Comparison of ENCODE assay signal across 8 cellular contexts in the genomic region with DNA sequence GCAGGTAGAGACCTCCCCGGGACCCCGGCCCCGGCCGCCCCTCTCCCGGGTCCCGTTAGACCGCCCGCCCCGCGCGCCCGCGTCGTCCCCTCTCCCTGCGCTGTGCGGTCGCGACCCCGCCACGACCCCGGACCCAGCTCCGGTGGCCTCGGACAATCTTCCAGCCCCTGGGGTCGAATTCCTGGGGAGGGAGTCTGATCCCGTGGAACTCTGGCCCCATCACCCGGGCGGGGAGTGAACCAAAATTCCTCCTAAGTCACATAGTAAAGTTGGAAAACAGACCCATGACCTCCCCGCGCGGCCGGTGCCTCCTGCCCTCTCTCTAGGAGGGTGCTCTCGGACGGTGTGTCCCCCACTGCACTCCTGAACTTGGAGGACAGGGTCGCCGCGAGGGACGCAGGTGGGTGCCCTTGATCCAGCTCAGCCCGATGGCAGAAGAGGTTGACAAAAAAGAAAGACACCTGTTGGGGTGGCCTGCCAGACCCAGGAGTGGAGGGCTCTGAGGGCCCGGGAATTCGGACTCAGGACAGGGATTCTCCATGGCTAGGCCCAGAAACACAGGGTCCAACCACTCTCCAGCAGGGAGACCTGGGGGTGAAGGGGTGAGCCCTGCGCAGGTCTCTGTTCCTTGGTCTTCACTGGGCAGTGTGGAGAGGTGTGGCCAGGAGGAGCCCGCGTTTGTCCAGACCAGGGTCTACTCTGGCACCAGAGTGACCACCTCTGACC. TPM values are rescaled to one million over a fixed set of nuclear protein-coding genes. Genes with fewer than 3 reads are reported as not detected.
DNase-seq lines count a peak whose midpoint lies in the region; ATAC-seq and TF ChIP-seq lines count a peak whose summit lies in the region.

No MANE protein-coding gene starts in this region.

- H2BK15ac ChIP-seq in mesendoderm (replicated peaks; ENCODE audit: low read depth): no peak overlapping the region

- peak overlapping the region; percentile 56 for H3K56ac ChIP-seq in mesendoderm (ENCODE audit: low read length)

- peaks cover 29% of the 10 kb centered on the region for H3K4me1 Mint-ChIP-seq in activated naive CD4-positive, alpha-beta T cell treated with anti-CD3 and anti-CD28 coated beads, Interleukin-2, amount 50 U/mL, for 24 hours
- H3K4me1 Mint-ChIP-seq in dendritic cell treated with granulocyte-macrophage colony-stimulating factor and Interleukin-4, amounts not matched to agents 40 ng/mL and 50 ng/mL, for 4 days (ENCODE audit: low read depth): peaks cover 43% of the 10 kb centered on the region

- no peak overlapping the region for H2BK5ac ChIP-seq in mesendoderm (ENCODE audit: low read length)

- no peak overlapping the region for H3K23ac ChIP-seq in mesendoderm (ENCODE audit: low read length)

- peak overlapping the region; percentile 76 for H3K4me3 Mint-ChIP-seq in activated naive CD4-positive, alpha-beta T cell treated with anti-CD3 and anti-CD28 coated beads, Interleukin-2, amount 50 U/mL, for 24 hours
- peak overlapping the region; percentile 99 for H3K4me3 Mint-ChIP-seq in dendritic cell treated with granulocyte-macrophage colony-stimulating factor and Interleukin-4, amounts not matched to agents 40 ng/mL and 50 ng/mL, for 4 days

- H3K36me3 Mint-ChIP-seq in activated naive CD4-positive, alpha-beta T cell treated with anti-CD3 and anti-CD28 coated beads, Interleukin-2, amount 50 U/mL, for 24 hours: no peaks in the 10 kb centered on the region
- no peaks in the 10 kb centered on the region for H3K36me3 Mint-ChIP-seq in activated naive CD4-positive, alpha-beta T cell treated with anti-CD3 and anti-CD28 coated beads, Interleukin-2, amount 50 U/mL, for 72 hours
- peaks cover 51% of the 10 kb centered on the region for H3K36me3 Mint-ChIP-seq in dendritic cell treated with granulocyte-macrophage colony-stimulating factor and Interleukin-4, amounts not matched to agents 40 ng/mL and 50 ng/mL, for 4 days (ENCODE audit: low read depth)

- H4K8ac ChIP-seq in mesendoderm (ENCODE audit: low read depth, low read length): no peak overlapping the region

- no peaks in the 10 kb centered on the region for H3K79me2 ChIP-seq in mesendoderm (ENCODE audit: control insufficient read depth, insufficient read depth, low read length)

- H3K4ac ChIP-seq in mesendoderm (ENCODE audit: low read depth, low read length): no peak overlapping the region

- H3K9me3 Mint-ChIP-seq in activated naive CD4-positive, alpha-beta T cell treated with anti-CD3 and anti-CD28 coated beads, Interleukin-2, amount 50 U/mL, for 24 hours: no peaks in the 10 kb centered on the region
- H3K9me3 Mint-ChIP-seq in activated naive CD4-positive, alpha-beta T cell treated with anti-CD3 and anti-CD28 coated beads, Interleukin-2, amount 50 U/mL, for 72 hours: no peaks in the 10 kb centered on the region
- H3K9me3 Mint-ChIP-seq in dendritic cell treated with granulocyte-macrophage colony-stimulating factor and Interleukin-4, amounts not matched to agents 40 ng/mL and 50 ng/mL, for 4 days: no peaks in the 10 kb centered on the region

- H3K27ac ChIP-seq in mesendoderm (ENCODE audit: low read depth, low read length) (peak overlapping the region; percentile 52), vagina (peak overlapping the region; percentile 94)

- peak overlapping the region; percentile 30 for H3K27ac Mint-ChIP-seq in activated naive CD4-positive, alpha-beta T cell treated with anti-CD3 and anti-CD28 coated beads, Interleukin-2, amount 50 U/mL, for 24 hours
- no peak overlapping the region for H3K27ac Mint-ChIP-seq in activated naive CD4-positive, alpha-beta T cell treated with anti-CD3 and anti-CD28 coated beads, Interleukin-2, amount 50 U/mL, for 72 hours
- peak overlapping the region; percentile 99 for H3K27ac Mint-ChIP-seq in dendritic cell treated with granulocyte-macrophage colony-stimulating factor and Interleukin-4, amounts not matched to agents 40 ng/mL and 50 ng/mL, for 4 days

- no peak overlapping the region for H3K4me2 ChIP-seq in mesendoderm (ENCODE audit: low read length)

- no CpG with 5 or more reads among the region's 43 CpGs for WGBS in mesendoderm (ENCODE audit: extremely low coverage, insufficient coverage, low lambda C conversion rate)

- H3K9me3 ChIP-seq in vagina: no peaks in the 10 kb centered on the region

- no peak for DNase-seq in activated naive CD4-positive, alpha-beta T cell treated with anti-CD3 and anti-CD28 coated beads, Interleukin-2, amount 50 U/mL, for 72 hours (ENCODE audit: low spot score in 2 of 2)
- DNase-seq in mesendoderm (peak; percentile 81), vagina (ENCODE audit: extremely low spot score in 2 of 2) (no peak), SK-N-DZ (ENCODE audit: low spot score) (no peak), mesenteric fat pad (ENCODE audit: low spot score) (no peak)

- no peak for ATAC-seq in activated naive CD4-positive, alpha-beta T cell treated with anti-CD3 and anti-CD28 coated beads, Interleukin-2, amount 50 U/mL, for 72 hours
- ATAC-seq in GM19397 (IDR thresholded peaks at IDR 0.05; ENCODE audit: unreplicated experiment): no peak

- H3K27me3 Mint-ChIP-seq in activated naive CD4-positive, alpha-beta T cell treated with anti-CD3 and anti-CD28 coated beads, Interleukin-2, amount 50 U/mL, for 24 hours: peaks cover 13% of the 10 kb centered on the region
- peaks cover 4% of the 10 kb centered on the region for H3K27me3 Mint-ChIP-seq in dendritic cell treated with granulocyte-macrophage colony-stimulating factor and Interleukin-4, amounts not matched to agents 40 ng/mL and 50 ng/mL, for 4 days

- TF ChIP-seq CTCF in vagina (IDR thresholded peaks at IDR 0.05): no peak

- no peak overlapping the region for H4K5ac ChIP-seq in mesendoderm (ENCODE audit: low read length)

- peak overlapping the region; percentile 29 for H3K9ac ChIP-seq in mesendoderm (ENCODE audit: low read length)

- TF ChIP-seq POLR2A in vagina (IDR thresholded peaks at IDR 0.05): no peak

- no peak overlapping the region for H3K4me3 ChIP-seq in mesendoderm (ENCODE audit: low read length)
- peak overlapping the region; percentile 61 to 73 for H3K4me3 ChIP-seq in vagina

- H3K36me3 ChIP-seq in mesendoderm (ENCODE audit: control insufficient read depth, insufficient read depth, low read length) (no peaks in the 10 kb centered on the region), vagina (no peaks in the 10 kb centered on the region)

- no peaks in the 10 kb centered on the region for H3K27me3 ChIP-seq in mesendoderm (ENCODE audit: insufficient read depth, low read length, poor library complexity)
- no peaks in the 10 kb centered on the region for H3K27me3 ChIP-seq in vagina

- H3K4me1 ChIP-seq in mesendoderm (ENCODE audit: control insufficient read depth, low read depth, low read length): no peaks in the 10 kb centered on the region
- peaks cover 47% of the 10 kb centered on the region for H3K4me1 ChIP-seq in vagina

- no peaks in the 10 kb centered on the region for H3K79me1 ChIP-seq in mesendoderm (ENCODE audit: low read length)

- no peak overlapping the region for H2AK5ac ChIP-seq in mesendoderm (ENCODE audit: low read length)

- H2BK120ac ChIP-seq in mesendoderm (ENCODE audit: low read depth, low read length): no peak overlapping the region

- intact Hi-C loops in dendritic cell treated with granulocyte-macrophage colony-stimulating factor and Interleukin-4, amounts not matched to agents 40 ng/mL and 50 ng/mL, for 4 days (cut with micrococcal nuclease): loop anchor here (5.0 kb wide), 1 partner anchor 87 kb away; no protein-coding TSS in a partner anchor
- intact Hi-C loops in vagina (cut with DNase I): loop anchor here (5.0 kb wide), 1 partner anchor 32 kb away; a partner anchor contains a TSS

- peak overlapping the region; percentile 29 for H3K18ac ChIP-seq in mesendoderm (ENCODE audit: low read length)

RNA-seq across cellular contexts. Expression of a gene that starts 0.5 kb away (rescaled TPM):
- total RNA-seq in activated naive CD4-positive, alpha-beta T cell treated with anti-CD3 and anti-CD28 coated beads, Interleukin-2, amount 50 U/mL, for 72 hours: 1 to 10 TPM in 1 of 2 donors, under 1 TPM in 1; 0.96 to 2.9 TPM
- polyA plus RNA-seq in mesendoderm (2013, experiment 1 of 2): 1.8 TPM
- 2.3 TPM for polyA plus RNA-seq in mesendoderm (2013, experiment 2 of 2)
- total RNA-seq in vagina: 64.6 TPM
- 0.48 and 1.3 TPM in 2 replicates for polyA plus RNA-seq in SK-N-DZ (2014; cell fraction: cytosol; rRNA removed)
- 2.5 and 6.9 TPM in 2 replicates for polyA plus RNA-seq in SK-N-DZ (2014; cell fraction: nucleus; rRNA removed)
- 76.4 TPM for total RNA-seq in mesenteric fat pad

RNA-seq across cellular contexts. Expression of a gene that starts 29.8 kb away (rescaled TPM):
- 100 to 1,000 TPM; 277 to 307 TPM for total RNA-seq in activated naive CD4-positive, alpha-beta T cell treated with anti-CD3 and anti-CD28 coated beads, Interleukin-2, amount 50 U/mL, for 72 hours
- 146 TPM for polyA plus RNA-seq in mesendoderm (2013, experiment 1 of 2)
- polyA plus RNA-seq in mesendoderm (2013, experiment 2 of 2): 147 TPM
- total RNA-seq in vagina: 181 TPM
- polyA plus RNA-seq in SK-N-DZ (2014; cell fraction: cytosol; rRNA removed): 109 and 112 TPM in 2 replicates
- 116 and 145 TPM in 2 replicates for polyA plus RNA-seq in SK-N-DZ (2014; cell fraction: nucleus; rRNA removed)
- 697 TPM for total RNA-seq in mesenteric fat pad

RNA-seq across cellular contexts. Expression of a gene that starts 34.1 kb away (rescaled TPM):
- under 1 TPM; 0.66 to 0.89 TPM for total RNA-seq in activated naive CD4-positive, alpha-beta T cell treated with anti-CD3 and anti-CD28 coated beads, Interleukin-2, amount 50 U/mL, for 72 hours
- not detected for polyA plus RNA-seq in mesendoderm (2013, experiment 1 of 2)
- 0.24 TPM for polyA plus RNA-seq in mesendoderm (2013, experiment 2 of 2)
- total RNA-seq in vagina: not detected
- polyA plus RNA-seq in SK-N-DZ (2014; cell fraction: cytosol; rRNA removed): 0.58 and 0.60 TPM in 2 replicates
- polyA plus RNA-seq in SK-N-DZ (2014; cell fraction: nucleus; rRNA removed): not detected in 2 replicates
- total RNA-seq in mesenteric fat pad: not detected

RNA-seq across cellular contexts. Expression of a gene that starts 41.8 kb away (rescaled TPM):
- 1 to 10 TPM; 1.3 to 1.6 TPM for total RNA-seq in activated naive CD4-positive, alpha-beta T cell treated with anti-CD3 and anti-CD28 coated beads, Interleukin-2, amount 50 U/mL, for 72 hours
- 1.3 TPM for polyA plus RNA-seq in mesendoderm (2013, experiment 1 of 2)
- polyA plus RNA-seq in mesendoderm (2013, experiment 2 of 2): 1.1 TPM
- 130 TPM for total RNA-seq in vagina
- polyA plus RNA-seq in SK-N-DZ (2014; cell fraction: cytosol; rRNA removed): 1.2 and 1.3 TPM in 2 replicates
- 8.0 and 10.6 TPM in 2 replicates for polyA plus RNA-seq in SK-N-DZ (2014; cell fraction: nucleus; rRNA removed)
- 33.1 TPM for total RNA-seq in mesenteric fat pad

Comparison
In these comparisons a context has a peak if more than half of its experiments do, and no peak if none do; other contexts are left out.
1. H3K27ac Mint-ChIP-seq: peak in activated naive CD4-positive, alpha-beta T cell treated with anti-CD3 and anti-CD28 coated beads, Interleukin-2, amount 50 U/mL, for 24 hours (single experiment) and dendritic cell treated with granulocyte-macrophage colony-stimulating factor and Interleukin-4, amounts not matched to agents 40 ng/mL and 50 ng/mL, for 4 days (single experiment); none in activated naive CD4-positive, alpha-beta T cell treated with anti-CD3 and anti-CD28 coated beads, Interleukin-2, amount 50 U/mL, for 72 hours (0 of 2).
2. RNA of a gene that starts 0.5 kb away (total RNA-seq): 76.4 TPM in mesenteric fat pad (single experiment) and 64.6 TPM in vagina (single experiment); 0.96 to 2.9 TPM in activated naive CD4-positive, alpha-beta T cell treated with anti-CD3 and anti-CD28 coated beads, Interleukin-2, amount 50 U/mL, for 72 hours; every median in the first group is over 10 times any median in the second.